In the genomic region with DNA sequence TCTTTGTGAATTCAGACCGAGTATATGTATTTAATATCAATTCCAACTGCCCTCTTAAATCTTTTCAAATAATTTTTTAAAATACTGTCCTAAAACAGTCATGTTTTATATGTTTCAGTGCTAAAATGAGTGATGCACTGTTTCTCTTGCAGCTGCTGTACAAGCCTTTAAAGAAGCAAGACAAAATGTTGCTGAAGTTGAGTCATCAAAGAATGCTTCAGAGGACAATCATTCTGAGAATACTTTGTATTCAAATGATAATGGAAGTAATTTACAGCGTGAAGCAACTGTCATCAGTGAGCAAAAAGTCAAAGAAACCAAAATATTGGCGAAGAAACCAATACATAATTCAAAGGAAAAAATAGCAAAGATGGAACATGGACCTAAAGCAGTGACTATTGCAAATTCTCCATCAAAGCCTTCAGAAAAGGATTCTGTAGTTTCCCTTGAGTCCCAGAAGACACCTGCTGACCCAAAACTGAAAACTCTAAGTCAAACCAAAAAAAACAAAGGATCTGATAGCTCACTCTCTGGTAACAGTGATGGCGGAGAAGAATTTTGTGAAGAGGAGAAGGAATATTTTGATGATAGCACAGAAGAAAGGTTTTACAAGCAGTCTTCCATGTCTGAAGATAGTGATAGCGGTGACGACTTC, we compare ENCODE assay signal across 13 cellular contexts. TPM values are rescaled to one million over a fixed set of nuclear protein-coding genes. Genes with fewer than 3 reads are reported as not detected.
A peak's percentile ranks its signal among the peaks of the same experiment; 100 is the strongest.
DNase-seq lines count a peak whose midpoint lies in the region; ATAC-seq and TF ChIP-seq lines count a peak whose summit lies in the region.
"Had no signal": no experiment of that assay in that cellular context is flagged by ENCODE, and none has a peak within 500 bp of the region (broad histone marks: within the 10 kb centered on the region; RNA-seq: fewer than 3 reads in every experiment).

No MANE protein-coding gene starts in this region.

- no peak overlapping the region for H3K14ac ChIP-seq in IMR-90 (replicated peaks; ENCODE audit: low read depth, low read length)

- H4K91ac ChIP-seq in IMR-90 (ENCODE audit: insufficient read depth, low read depth, low read length): no peak overlapping the region

- H4K5ac ChIP-seq in IMR-90 (ENCODE audit: low read depth, low read length): no peak overlapping the region

- no peaks in the 10 kb centered on the region for H3K9me3 Mint-ChIP-seq in Calu3 (ENCODE audit: low read depth, unreplicated experiment)
- H3K9me3 Mint-ChIP-seq: neural progenitor cell had no signal

- H3K36me3 Mint-ChIP-seq in Calu3 (ENCODE audit: insufficient read depth, unreplicated experiment): peaks cover 21% of the 10 kb centered on the region

- no peak overlapping the region for H3K4me3 Mint-ChIP-seq in Calu3 (ENCODE audit: low read depth, unreplicated experiment)
- H3K4me3 Mint-ChIP-seq: neural progenitor cell had no signal

- ATAC-seq in GM19351 (IDR thresholded peaks at IDR 0.05; ENCODE audit: unreplicated experiment) (peak; percentile 51), IMR-90 (ENCODE audit: low read depth) (no peak; the same call in 1 of the 2 replicates), left colon (no peak), body of pancreas (no peak)
- ATAC-seq: right cardiac atrium had no signal

- H4K20me1 ChIP-seq in IMR-90 (ENCODE audit: insufficient read depth, low read length): no peaks in the 10 kb centered on the region

- TF ChIP-seq CTCF in Calu3 (IDR thresholded peaks at IDR 0.05; ENCODE audit: unreplicated experiment): no peak
- TF ChIP-seq CTCF in IMR-90 (conservative IDR thresholded peaks at IDR 0.05; ENCODE audit: low read depth, low read length): no peak
- no peak for TF ChIP-seq CTCF in epithelial cell of esophagus (IDR thresholded peaks at IDR 0.05; ENCODE audit: insufficient read depth, low read depth, low read length, missing control alignments)
- no peak for TF ChIP-seq CTCF in body of pancreas (IDR thresholded peaks at IDR 0.05)
- TF ChIP-seq CTCF in dorsolateral prefrontal cortex (IDR thresholded peaks at IDR 0.05 in 54 of 56, conservative IDR thresholded peaks at IDR 0.05 in 2 of 56; ENCODE audit: low read depth in 1 of 56, partially characterized antibody in 56 of 56): no peak

- H4K8ac ChIP-seq in IMR-90 (ENCODE audit: low read depth in 2 of 2, low read length in 2 of 2): no peak overlapping the region

- no peak overlapping the region for H2BK120ac ChIP-seq in IMR-90 (ENCODE audit: low read depth, low read length)

- H3K27ac ChIP-seq in IMR-90 (ENCODE audit: insufficient read depth, low read length) (no peak overlapping the region), body of pancreas (no peak overlapping the region), dorsolateral prefrontal cortex (no peak overlapping the region)
- H3K27ac ChIP-seq: BLaER1 treated with 17β-estradiol and CSF1 and Interleukin-3, amounts not matched to agents 10 nM and 100 nM; neural progenitor cell had no signal

- no peaks in the 10 kb centered on the region for H3K9me1 ChIP-seq in IMR-90 (ENCODE audit: insufficient read depth, low read length)

- H3K27me3 ChIP-seq in IMR-90 (ENCODE audit: control insufficient read depth, insufficient read depth, low read length) (no peaks in the 10 kb centered on the region), body of pancreas (no peaks in the 10 kb centered on the region), dorsolateral prefrontal cortex (no peaks in the 10 kb centered on the region)
- H3K27me3 ChIP-seq: BLaER1 treated with 17β-estradiol and CSF1 and Interleukin-3, amounts not matched to agents 10 nM and 100 nM; neural progenitor cell had no signal

- in situ Hi-C loops in IMR-90 (cut with MboI; ENCODE audit: low sequenced_read_pairs): no loop called here

- no peak overlapping the region for H3K4me3 ChIP-seq in IMR-90 (ENCODE audit: insufficient read depth, low read depth, low read length)
- no peak overlapping the region for H3K4me3 ChIP-seq in epithelial cell of esophagus (ENCODE audit: low read length)
- no peak overlapping the region for H3K4me3 ChIP-seq in body of pancreas
- H3K4me3 ChIP-seq in dorsolateral prefrontal cortex: no peak overlapping the region
- H3K4me3 ChIP-seq: BLaER1 treated with 17β-estradiol and CSF1 and Interleukin-3, amounts not matched to agents 10 nM and 100 nM; neural progenitor cell had no signal

- no peak overlapping the region for H2AFZ ChIP-seq in IMR-90 (replicated peaks; ENCODE audit: low read length, poor library complexity)
- H2AFZ ChIP-seq: neural progenitor cell had no signal

- TF ChIP-seq RAD21 in IMR-90 (IDR thresholded peaks at IDR 0.05; ENCODE audit: low read length): no peak

- WGBS in IMR-90 (ENCODE audit: extremely low coverage in 2 of 2, insufficient read length in 1 of 2), 2 experiments: no CpG with 5 or more reads among the region's 6 CpGs
- 91 to 93% methylated on average over 6 of the region's 6 CpGs for WGBS in body of pancreas, 2 donors

- no peak overlapping the region for H2BK20ac ChIP-seq in IMR-90 (ENCODE audit: low read depth, low read length)

- H3K36me3 ChIP-seq in IMR-90 (ENCODE audit: control insufficient read depth, insufficient read depth, low read length) (peaks cover 1% of the 10 kb centered on the region; the same call in 1 of the 2 replicates), body of pancreas (replicated peaks in 1 of 2; ENCODE audit: insufficient read depth in 1 of 2, low read depth in 2 of 2) (peaks cover 0 to 2% of the 10 kb centered on the region in 2 donors)

- H3K9me3 ChIP-seq in IMR-90 (ENCODE audit: control insufficient read depth, insufficient read depth, low read length) (no peaks in the 10 kb centered on the region), body of pancreas (no peaks in the 10 kb centered on the region)
- H3K9me3 ChIP-seq: SK-N-SH had no signal

- POLR2A ChIA-PET in IMR-90 (lab: Charles Lee; ENCODE audit: unreplicated experiment): no interaction called here

- no peak overlapping the region for H3K4ac ChIP-seq in IMR-90 (ENCODE audit: low read depth, low read length)

- H3K4me2 ChIP-seq in IMR-90 (ENCODE audit: low read depth, low read length): no peak overlapping the region
- H3K4me2 ChIP-seq: BLaER1 treated with 17β-estradiol and CSF1 and Interleukin-3, amounts not matched to agents 10 nM and 100 nM; neural progenitor cell; SK-N-SH had no signal

- H3K4me1 ChIP-seq in IMR-90 (ENCODE audit: control insufficient read depth, insufficient read depth, low read length) (no peaks in the 10 kb centered on the region), body of pancreas (no peaks in the 10 kb centered on the region)
- H3K4me1 ChIP-seq: neural progenitor cell had no signal

- H2BK15ac ChIP-seq in IMR-90 (ENCODE audit: low read depth, low read length): no peak overlapping the region

- dilution Hi-C loops in IMR-90 (cut with HindIII; ENCODE audit: low sequenced_read_pairs, unreplicated experiment): no loop called here

- H3K27me3 Mint-ChIP-seq in Calu3 (ENCODE audit: unreplicated experiment): no peaks in the 10 kb centered on the region

- DNase-seq in Calu3 (no peak), IMR-90 (peak; percentile 49), epithelial cell of esophagus (ENCODE audit: low read depth) (peak; percentile 8), left colon (no peak), body of pancreas (no peak), DMS 273 treated with DMSO at 0.1 percent for 48 hours (lab: John Stamatoyannopoulos, UW) (no peak), dorsolateral prefrontal cortex (no peak)
- DNase-seq: NCI-H2081, right cardiac atrium, SK-N-SH had no signal

- no peaks in the 10 kb centered on the region for H3K4me1 Mint-ChIP-seq in Calu3 (ENCODE audit: low read depth, unreplicated experiment)
- H3K4me1 Mint-ChIP-seq: neural progenitor cell had no signal

- no peak overlapping the region for H3K23ac ChIP-seq in IMR-90 (ENCODE audit: low read depth, low read length)

- intact Hi-C loops in Calu3 (cut with micrococcal nuclease; ENCODE audit: unreplicated experiment) (no loop called here), IMR-90 (cut with micrococcal nuclease) (loop anchor here (5.0 kb wide), 1 partner anchor 38 kb away; no protein-coding TSS in a partner anchor), left colon (cut with DNase I, micrococcal nuclease) (no loop called here), body of pancreas (cut with DNase I) (no loop called here), dorsolateral prefrontal cortex (cut with DNase I) (no loop called here)

- no peak overlapping the region for H2BK5ac ChIP-seq in IMR-90 (ENCODE audit: low read depth, low read length, poor library complexity, severe bottlenecking)

- H3K27ac Mint-ChIP-seq in Calu3 (ENCODE audit: unreplicated experiment): no peak overlapping the region
- H3K27ac Mint-ChIP-seq: neural progenitor cell had no signal

- TSS peak; percentile 64 for BruUV-seq in Calu3 (replicated peaks; lab: Mats Ljungman, UMichigan)
- BruUV-seq in IMR-90 (replicated peaks; lab: Mats Ljungman, UMichigan): TSS peak; percentile 83

- H3K9ac ChIP-seq in IMR-90 (ENCODE audit: low read depth, low read length): no peak overlapping the region
- H3K9ac ChIP-seq: BLaER1 treated with 17β-estradiol and CSF1 and Interleukin-3, amounts not matched to agents 10 nM and 100 nM; neural progenitor cell; SK-N-SH had no signal

- no peak overlapping the region for H3K56ac ChIP-seq in IMR-90 (ENCODE audit: extremely low read depth, insufficient read depth, low read length)

- TF ChIP-seq POLR2A in IMR-90 (IDR thresholded peaks at IDR 0.05; ENCODE audit: low read depth, low read length) (no peak), body of pancreas (IDR thresholded peaks at IDR 0.05) (no peak)

- peaks cover 10 to 14% of the 10 kb centered on the region in 2 experiments; a peak in 3 of 4 replicates for H3K79me1 ChIP-seq in IMR-90 (ENCODE audit: low read depth in 1 of 2, low read length in 2 of 2)

- no peak overlapping the region for H2AK5ac ChIP-seq in IMR-90 (ENCODE audit: low read depth, low read length)

- H3K18ac ChIP-seq in IMR-90 (ENCODE audit: low read depth, low read length): no peak overlapping the region

- CTCF ChIA-PET in Calu3 (lab: Charles Lee): no interaction called here
- CTCF ChIA-PET in IMR-90 (lab: Yijun Ruan, JAX): interaction anchor here (0.6 to 1.1 kb wide), 2 partner anchors 54 to 56 kb away, joined by 3 read pairs; no protein-coding TSS in a partner anchor

- H2AK9ac ChIP-seq in IMR-90 (replicated peaks; ENCODE audit: low read depth, low read length, poor library complexity): no peak overlapping the region

RNA-seq across cellular contexts. Expression of a gene that starts 58.0 kb away (rescaled TPM):
- total RNA-seq in Calu3 (2022): 3.6 and 8.7 TPM in 2 replicates
- total RNA-seq in IMR-90 (2012; rRNA removed): 261 and 277 TPM in 2 replicates
- polyA plus RNA-seq in IMR-90 (2012; rRNA removed): 662 and 737 TPM in 2 replicates
- 844 and 1,071 TPM in 2 replicates for polyA plus RNA-seq in IMR-90 (2012; cell fraction: cytosol; rRNA removed)
- polyA plus RNA-seq in IMR-90 (2012; cell fraction: nucleus; rRNA removed; ENCODE audit: low replicate concordance): 528 and 743 TPM in 2 replicates
- 1 to 10 TPM; 2.4 to 7.5 TPM for total RNA-seq in left colon
- total RNA-seq in body of pancreas: 10 to 100 TPM in 1 of 2 donors, 1 to 10 TPM in 1; 6.6 to 14.0 TPM
- 1 to 10 TPM in 53 of 120 experiments, under 1 TPM in 65, not detected in 2; 0.18 to 4.1 (median 0.91) TPM for total RNA-seq in dorsolateral prefrontal cortex

RNA-seq across cellular contexts. Expression of a gene that starts 58.3 kb away (rescaled TPM):
- total RNA-seq in Calu3 (2022) (27.3 and 30.6 TPM in 2 replicates), IMR-90 (2012; rRNA removed) (8.1 and 16.4 TPM in 2 replicates), left colon (1 to 10 TPM; 8.6 to 9.8 TPM), body of pancreas (10 to 100 TPM in 1 of 2 donors, 1 to 10 TPM in 1; 7.0 to 52.1 TPM), dorsolateral prefrontal cortex (10 to 100 TPM in 118 of 120 experiments, 1 to 10 TPM in 2; 9.4 to 17.3 (median 12.9) TPM)
- 2.4 and 3.3 TPM in 2 replicates for polyA plus RNA-seq in IMR-90 (2012; rRNA removed)
- 0.23 and 0.57 TPM in 2 replicates for polyA plus RNA-seq in IMR-90 (2012; cell fraction: cytosol; rRNA removed)
- 0.14 and 1.2 TPM in 2 replicates for polyA plus RNA-seq in IMR-90 (2012; cell fraction: nucleus; rRNA removed; ENCODE audit: low replicate concordance)

Comparison
In these comparisons a context has a peak if more than half of its experiments do, and no peak if none do; other contexts are left out.
1. DNase-seq: peak in IMR-90 (single experiment) and epithelial cell of esophagus (single experiment); none in Calu3 (single experiment), left colon (0 of 2), body of pancreas (0 of 4), DMS 273 treated with DMSO at 0.1 percent for 48 hours (single experiment) and dorsolateral prefrontal cortex (0 of 10).
2. RNA of a gene that starts 58.0 kb away (total RNA-seq): 261 to 277 TPM in IMR-90; 6.6 to 14.0 TPM in body of pancreas, 3.6 to 8.7 TPM in Calu3, 2.4 to 7.5 TPM in left colon and 0.18 to 4.1 TPM in dorsolateral prefrontal cortex; every median in the first group is over 10 times any median in the second.